28 cellular contexts compared by ENCODE assay signal in genomic region chr7:42035205-42035604, GRCh38.
DNase-seq lines count a peak whose midpoint lies in the region; ATAC-seq and TF ChIP-seq lines count a peak whose summit lies in the region.
"Had no signal": no experiment of that assay in that cellular context is flagged by ENCODE, and none has a peak within 500 bp of the region (broad histone marks: within the 10 kb centered on the region; RNA-seq: fewer than 3 reads in every experiment).

No MANE protein-coding gene starts in this region.

- TF ChIP-seq CTCF in fibroblast of pulmonary artery (IDR thresholded peaks at IDR 0.05; ENCODE audit: low read length, missing control alignments), result no peak

- H3K27me3 ChIP-seq in MG63, result no peaks in the 10 kb centered on the region
- H3K27me3 ChIP-seq in trophoblast cell (ENCODE audit: insufficient read depth, low read length), result no peaks in the 10 kb centered on the region
- H3K27me3 ChIP-seq: esophagus squamous epithelium, left lung, upper lobe of right lung had no signal

- H2AK5ac ChIP-seq in trophoblast cell (ENCODE audit: low read length), result no peak overlapping the region

- ATAC-seq in HG03135 (IDR thresholded peaks at IDR 0.05; ENCODE audit: unreplicated experiment) (no peak), GM18502 (IDR thresholded peaks at IDR 0.05; ENCODE audit: poor library complexity, unreplicated experiment) (no peak), GM21619 (IDR thresholded peaks at IDR 0.05; ENCODE audit: unreplicated experiment) (no peak)
- ATAC-seq: GM23338, left lung, PC-3, upper lobe of right lung had no signal

- H2BK120ac ChIP-seq in trophoblast cell (ENCODE audit: insufficient read depth, low read length, poor library complexity), result no peak overlapping the region

- H4K91ac ChIP-seq in trophoblast cell (ENCODE audit: low read depth, low read length), result no peak overlapping the region

- no peaks in the 10 kb centered on the region; the same call in 1 of the 2 replicates for H3K36me3 ChIP-seq in MG63
- peaks cover 3 to 11% of the 10 kb centered on the region in 2 experiments for H3K36me3 ChIP-seq in trophoblast cell (ENCODE audit: control insufficient read depth in 1 of 2, insufficient read depth in 2 of 2, low read length in 2 of 2)
- H3K36me3 ChIP-seq: left lung had no signal

- no peaks in the 10 kb centered on the region for H3K9me3 ChIP-seq in MG63
- no peaks in the 10 kb centered on the region for H3K9me3 ChIP-seq in trophoblast cell (ENCODE audit: insufficient read depth, low read depth, low read length)
- H3K9me3 ChIP-seq: esophagus squamous epithelium, left lung, upper lobe of right lung had no signal

- no peaks in the 10 kb centered on the region for H3K4me1 ChIP-seq in trophoblast cell (ENCODE audit: control insufficient read depth in 1 of 2, insufficient read depth in 2 of 2, low read length in 2 of 2)
- H3K4me1 ChIP-seq: esophagus squamous epithelium, left lung, upper lobe of right lung had no signal

- no peak overlapping the region for H3K18ac ChIP-seq in trophoblast cell (ENCODE audit: low read length)

- no peak overlapping the region for H4K12ac ChIP-seq in trophoblast cell (ENCODE audit: low read depth, low read length)

- no peak overlapping the region for H2BK12ac ChIP-seq in trophoblast cell (ENCODE audit: low read length)

- H3K79me2 ChIP-seq in trophoblast cell (ENCODE audit: control insufficient read depth, insufficient read depth, low read length, poor library complexity), result peaks cover 1% of the 10 kb centered on the region

- no peak overlapping the region for H4K8ac ChIP-seq in trophoblast cell (ENCODE audit: low read depth, low read length)

- no peak overlapping the region for H2AFZ ChIP-seq in trophoblast cell (ENCODE audit: insufficient read depth, low read length, poor library complexity)
- H2AFZ ChIP-seq: GM23338 had no signal

- H3K27ac ChIP-seq in trophoblast cell (ENCODE audit: low read depth, low read length), result no peak overlapping the region
- H3K27ac ChIP-seq: esophagus squamous epithelium, HL-60, left lung, upper lobe of right lung had no signal

- H3K4me3 ChIP-seq in MG63 (no peak overlapping the region), fibroblast of pulmonary artery (replicated peaks; ENCODE audit: low read depth, low read length) (no peak overlapping the region), trophoblast cell (ENCODE audit: low read depth, low read length) (no peak overlapping the region)
- H3K4me3 ChIP-seq: esophagus squamous epithelium, GM23338, left lung, upper lobe of right lung had no signal

- no peak overlapping the region for H3K14ac ChIP-seq in trophoblast cell (ENCODE audit: low read length)

- no CpG with 5 or more reads among the region's 3 CpGs for WGBS in trophoblast cell (ENCODE audit: extremely low coverage, insufficient coverage, insufficient read length)

- H3K23ac ChIP-seq in trophoblast cell (ENCODE audit: low read length), result peak overlapping the region; percentile 19

- DNase-seq in Ammon's horn (ENCODE audit: low spot score), result peak; percentile 31
- DNase-seq in MG63, result peak; percentile 7
- peak; percentile 33 for DNase-seq in fibroblast of pulmonary artery (ENCODE audit: low read depth)
- no peak for DNase-seq in trophoblast cell
- DNase-seq in NK-92 treated with Interleukin-12 subunit alpha and Interleukin-12 subunit beta, amount 100 ng/mL, for 24 hours (lab: John Stamatoyannopoulos, UW), result no peak
- DNase-seq: activated CD4-positive, alpha-beta memory T cell treated with anti-CD3 and anti-CD28 coated beads, Interleukin-2, amount 10 ng/mL, durations not matched to agents 7 days and 5 days; activated CD8-positive, alpha-beta memory T cell treated with anti-CD3 and anti-CD28 coated beads, Interleukin-2, amount 50 U/mL, for 48 hours; activated naive CD4-positive, alpha-beta T cell treated with Interleukin-2 at 50 U/mL for 16 hours; cerebellar nuclear complex; DMS79 treated with DMSO at 0.1 percent for 48 hours; esophagus squamous epithelium; GDM1; HFFc6; islet precursor cell; left lung; naive B cell; NCI-H1417 treated with DMSO at 0.1 percent for 48 hours; NCI-H2081; NCI-H526; PC-3; SHP77; stimulated activated CD4-positive, alpha-beta T cell treated with anti-CD3 and anti-CD28 coated beads, Interleukin-4, amount 100 ng/mL, for 24 hours; upper lobe of right lung had no signal

- H3K79me1 ChIP-seq in trophoblast cell (ENCODE audit: low read length), result no peaks in the 10 kb centered on the region

- no peak overlapping the region for H3K4ac ChIP-seq in trophoblast cell (ENCODE audit: low read depth, low read length)

- H3K9ac ChIP-seq in trophoblast cell (ENCODE audit: low read length), result no peak overlapping the region

- H3K4me2 ChIP-seq in trophoblast cell (ENCODE audit: low read length), result no peak overlapping the region
- H3K4me2 ChIP-seq: GM23338 had no signal

- H2BK5ac ChIP-seq in trophoblast cell (ENCODE audit: low read depth, low read length, poor library complexity), result no peak overlapping the region

Comparison
In these comparisons a context has a peak if more than half of its experiments do, and no peak if none do; other contexts are left out.
1. DNase-seq: peak in Ammon's horn (single experiment), MG63 (single experiment) and fibroblast of pulmonary artery (single experiment); none in trophoblast cell (0 of 2) and NK-92 treated with Interleukin-12 subunit alpha and Interleukin-12 subunit beta, amount 100 ng/mL, for 24 hours (single experiment).